1 cellular context compared by ENCODE assay signal in the genomic region with DNA sequence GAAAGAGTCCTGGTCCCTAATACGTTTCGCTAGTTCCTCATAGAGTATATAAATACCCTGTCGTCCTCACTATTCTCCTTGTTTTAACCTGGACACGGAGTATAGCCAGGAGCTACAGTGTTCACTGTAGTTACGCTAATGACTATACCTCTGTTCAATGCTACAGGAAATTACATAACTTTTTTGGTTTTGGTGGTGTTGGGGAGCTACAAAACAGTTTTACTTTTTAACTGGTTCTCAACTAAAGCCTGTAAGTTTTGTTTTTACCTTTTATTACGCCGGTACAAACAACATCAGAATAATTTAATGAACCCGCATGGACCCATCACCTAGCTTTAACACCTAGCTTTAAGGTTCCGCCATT.
A peak's percentile ranks its signal among the peaks of the same experiment; 100 is the strongest.
TF ChIP-seq lines count a peak whose summit lies in the region.

No MANE protein-coding gene starts in this region.

TF ChIP-seq in GM12878, 131 proteins besides CTCF, POLR2A, EP300 and RAD21:
- TF ChIP-seq E2F4 (IDR thresholded peaks at IDR 0.05; ENCODE audit: low read depth, low read length) (no peak), RUNX3 (IDR thresholded peaks at IDR 0.05; ENCODE audit: low read length) (peak; percentile 50; the same call in 1 of the 2 replicates)
